12 cellular contexts compared by ENCODE assay signal in the genomic region with DNA sequence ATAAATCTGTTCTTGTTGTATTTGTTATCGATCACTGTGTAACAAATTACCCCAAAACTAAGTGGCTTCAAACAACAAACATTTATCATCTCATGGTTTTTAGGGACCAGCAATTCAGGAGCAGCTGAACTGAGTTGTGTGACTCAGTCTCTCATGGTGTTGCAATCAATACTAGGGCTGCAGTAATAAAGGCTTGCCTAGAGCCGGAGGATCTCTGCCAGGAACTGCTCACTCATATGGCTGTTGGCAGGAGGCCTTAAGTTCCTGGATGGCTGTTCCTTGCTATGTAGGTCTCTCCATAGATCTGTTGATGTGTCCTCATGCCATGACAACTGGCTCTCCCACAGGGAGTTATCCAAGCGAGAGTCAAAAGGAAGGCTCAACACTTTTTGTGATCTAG. TPM values are rescaled to one million over a fixed set of nuclear protein-coding genes. Genes with fewer than 3 reads are reported as not detected.
DNase-seq lines count a peak whose midpoint lies in the region; ATAC-seq and TF ChIP-seq lines count a peak whose summit lies in the region.
"Had no signal": no experiment of that assay in that cellular context is flagged by ENCODE, and none has a peak within 500 bp of the region (broad histone marks: within the 10 kb centered on the region; RNA-seq: fewer than 3 reads in every experiment).

No MANE protein-coding gene starts in this region.

- no peak overlapping the region for H3K4me3 Mint-ChIP-seq in Calu3 (ENCODE audit: low read depth, unreplicated experiment)

- TF ChIP-seq POLR2A in NB4 (IDR thresholded peaks at IDR 0.05; ENCODE audit: extremely low read depth, insufficient read length): no peak

- ATAC-seq in HG02973 (IDR thresholded peaks at IDR 0.05; ENCODE audit: unreplicated experiment) (no peak), HG03175 (IDR thresholded peaks at IDR 0.05; ENCODE audit: unreplicated experiment) (no peak)

- no peak overlapping the region for H3K4me3 ChIP-seq in NB4 (ENCODE audit: low read depth, low read length)
- H3K4me3 ChIP-seq in cardiac fibroblast (replicated peaks in 1 of 2; ENCODE audit: low read depth in 2 of 2, low read length in 2 of 2): no peak overlapping the region
- H3K4me3 ChIP-seq: psoas muscle had no signal

- peaks cover 2% of the 10 kb centered on the region for H3K9me3 Mint-ChIP-seq in Calu3 (ENCODE audit: low read depth, unreplicated experiment)

- CTCF ChIA-PET in Calu3 (lab: Charles Lee): no interaction called here

- peaks cover 32% of the 10 kb centered on the region for H3K36me3 Mint-ChIP-seq in Calu3 (ENCODE audit: insufficient read depth, unreplicated experiment)

- intact Hi-C loops in Calu3 (cut with micrococcal nuclease; ENCODE audit: unreplicated experiment): loop anchor here (10.0 kb wide), 1 partner anchor 148 kb away; a partner anchor contains a TSS

- peaks cover 32% of the 10 kb centered on the region for H3K4me1 Mint-ChIP-seq in Calu3 (ENCODE audit: low read depth, unreplicated experiment)

- H3K27ac Mint-ChIP-seq in Calu3 (ENCODE audit: unreplicated experiment): peak overlapping the region; percentile 69

- H3K27me3 Mint-ChIP-seq in Calu3 (ENCODE audit: unreplicated experiment): no peaks in the 10 kb centered on the region

- TF ChIP-seq CTCF in Calu3 (IDR thresholded peaks at IDR 0.05; ENCODE audit: unreplicated experiment) (no peak), NB4 (IDR thresholded peaks at IDR 0.05; ENCODE audit: low read depth, low read length) (no peak), cardiac fibroblast (IDR thresholded peaks at IDR 0.05; ENCODE audit: low read depth, low read length) (no peak)

- DNase-seq in Calu3 (peak; percentile 47), NB4 (ENCODE audit: low read depth) (peak; percentile 78), cardiac fibroblast (ENCODE audit: low read depth in 2 of 2) (peak; percentile 97 to 98), mucosa of gallbladder (ENCODE audit: low spot score) (peak; percentile 82), T-helper 1 cell (no peak), NCI-H526 treated with DMSO at 0.1 percent for 48 hours (lab: John Stamatoyannopoulos, UW) (no peak)
- DNase-seq: activated CD4-positive, CD25-positive, alpha-beta regulatory T cell treated with anti-CD3 and anti-CD28 coated beads, Interleukin-2, amount 50 U/mL, for 72 hours; amygdala; NCI-H524 treated with DMSO at 0.1 percent for 48 hours had no signal

- no TSS peak for BruUV-seq in Calu3 (replicated peaks; lab: Mats Ljungman, UMichigan)

RNA-seq across cellular contexts. Expression of a gene that starts 3.8 kb away (rescaled TPM):
- 104 TPM in 2 replicates for total RNA-seq in Calu3 (2022)
- 61.6 TPM for total RNA-seq in mucosa of gallbladder

RNA-seq across cellular contexts. Expression of a gene that starts 7.9 kb away (rescaled TPM):
- total RNA-seq in Calu3 (2022) (117 and 129 TPM in 2 replicates), mucosa of gallbladder (74.6 TPM)

RNA-seq across cellular contexts. Expression of a gene that starts 26.7 kb away (rescaled TPM):
- total RNA-seq in Calu3 (2022): 13.1 and 13.6 TPM in 2 replicates
- total RNA-seq in mucosa of gallbladder: 9.0 TPM

Comparison
In these comparisons a context has a peak if more than half of its experiments do, and no peak if none do; other contexts are left out.
1. DNase-seq: peak in Calu3 (single experiment), NB4 (single experiment), cardiac fibroblast (2 of 2) and mucosa of gallbladder (single experiment); none in T-helper 1 cell (0 of 5) and NCI-H526 treated with DMSO at 0.1 percent for 48 hours (single experiment).